1 cellular context compared by ENCODE assay signal in genomic region chr17:31476525-31477416, GRCh38.
TF ChIP-seq lines count a peak whose summit lies in the region.

No MANE protein-coding gene starts in this region.

TF ChIP-seq in HepG2, 621 proteins besides CTCF, POLR2A, EP300 and RAD21 (continued from another document and continues in another):
- TF ChIP-seq ZMAT5 (CRISPR knock-in tag; IDR thresholded peaks at IDR 0.05; ENCODE audit: borderline replicate concordance, low read depth) (no peak), SIN3A (IDR thresholded peaks at IDR 0.05; ENCODE audit: borderline replicate concordance, low read depth, low read length) (no peak), ZNF12 (CRISPR knock-in tag; IDR thresholded peaks at IDR 0.05) (no peak), BCL6 (CRISPR knock-in tag; IDR thresholded peaks at IDR 0.05) (no peak), PHB2 (IDR thresholded peaks at IDR 0.05; ENCODE audit: partially characterized antibody) (no peak), MIXL1 (CRISPR knock-in tag; IDR thresholded peaks at IDR 0.05) (no peak), FIP1L1 (IDR thresholded peaks at IDR 0.05; ENCODE audit: borderline replicate concordance, insufficient read depth, low read depth, low read length) (no peak), HNRNPUL1 (IDR thresholded peaks at IDR 0.05; ENCODE audit: low read depth, low read length) (no peak), ZFP90 (CRISPR knock-in tag; IDR thresholded peaks at IDR 0.05; ENCODE audit: borderline replicate concordance) (0 out of 2 replicates have a peak, but pooled peaks have one; percentile 38), CBFB (CRISPR knock-in tag; IDR thresholded peaks at IDR 0.05) (no peak), GFI1 (CRISPR knock-in tag; IDR thresholded peaks at IDR 0.05; ENCODE audit: borderline replicate concordance) (no peak), ZNF276 (CRISPR knock-in tag; IDR thresholded peaks at IDR 0.05; ENCODE audit: low read depth) (no peak), ETS1 (CRISPR knock-in tag; IDR thresholded peaks at IDR 0.05) (no peak), ONECUT2 (CRISPR knock-in tag; IDR thresholded peaks at IDR 0.05) (no peak), ZMYM4 (CRISPR knock-in tag; IDR thresholded peaks at IDR 0.05) (no peak), SPEN (CRISPR knock-in tag; IDR thresholded peaks at IDR 0.05; ENCODE audit: low read depth) (peak; percentile 42; the same call in 1 of the 2 replicates), PPARG (CRISPR knock-in tag; conservative IDR thresholded peaks at IDR 0.05) (no peak), BRD4 (CRISPR knock-in tag; IDR thresholded peaks at IDR 0.05) (no peak; the same call in 1 of the 2 replicates), CCDC6 (CRISPR knock-in tag; IDR thresholded peaks at IDR 0.05) (no peak), MAFG (CRISPR knock-in tag; IDR thresholded peaks at IDR 0.05) (no peak), ZBTB14 (CRISPR knock-in tag; IDR thresholded peaks at IDR 0.05) (no peak), RBM22 (optimal IDR thresholded peaks at IDR 0.05; ENCODE audit: low read length) (no peak), ZNF335 (CRISPR knock-in tag; IDR thresholded peaks at IDR 0.05) (no peak), ZFP1 (CRISPR knock-in tag; IDR thresholded peaks at IDR 0.05) (no peak), ZZZ3 (CRISPR knock-in tag; IDR thresholded peaks at IDR 0.05; ENCODE audit: borderline replicate concordance) (no peak), ZNF839 (CRISPR knock-in tag; IDR thresholded peaks at IDR 0.05; ENCODE audit: borderline replicate concordance) (peak; percentile 60; the same call in 1 of the 2 replicates), PHF20 (CRISPR knock-in tag; IDR thresholded peaks at IDR 0.05) (no peak), FOXJ3 (CRISPR knock-in tag; IDR thresholded peaks at IDR 0.05; ENCODE audit: borderline replicate concordance) (no peak), NFKB2 (CRISPR knock-in tag; IDR thresholded peaks at IDR 0.05; ENCODE audit: borderline replicate concordance) (no peak), ZNF235 (CRISPR knock-in tag; IDR thresholded peaks at IDR 0.05; ENCODE audit: borderline replicate concordance) (no peak), FUBP1 (CRISPR knock-in tag; IDR thresholded peaks at IDR 0.05; ENCODE audit: borderline replicate concordance) (no peak), ZNF607 (CRISPR knock-in tag; IDR thresholded peaks at IDR 0.05; ENCODE audit: borderline replicate concordance) (0 out of 2 replicates have a peak, but pooled peaks have one; percentile 50), ATRX (CRISPR knock-in tag; IDR thresholded peaks at IDR 0.05; ENCODE audit: borderline replicate concordance) (no peak), ZNF468 (CRISPR knock-in tag; IDR thresholded peaks at IDR 0.05) (no peak), SOX13 (IDR thresholded peaks at IDR 0.05) (no peak), SOX13 (CRISPR knock-in tag; conservative IDR thresholded peaks at IDR 0.05 in 1 of 2, IDR thresholded peaks at IDR 0.05 in 1 of 2) (peak in 1 of 2 experiments; percentile 22; a peak in 1 of 4 replicates), JARID2 (CRISPR knock-in tag; IDR thresholded peaks at IDR 0.05; ENCODE audit: insufficient replicate concordance) (no peak), ARNTL (CRISPR knock-in tag; IDR thresholded peaks at IDR 0.05) (no peak), MLX (CRISPR knock-in tag; IDR thresholded peaks at IDR 0.05) (0 out of 2 replicates have a peak, but pooled peaks have one; percentile 14), ZNF710 (CRISPR knock-in tag; IDR thresholded peaks at IDR 0.05; ENCODE audit: borderline replicate concordance) (no peak), ZNF605 (CRISPR knock-in tag; IDR thresholded peaks at IDR 0.05) (0 out of 2 replicates have a peak, but pooled peaks have one; percentile 62), ZNF318 (CRISPR knock-in tag; IDR thresholded peaks at IDR 0.05) (no peak), ZNF792 (CRISPR knock-in tag; IDR thresholded peaks at IDR 0.05) (no peak)
